ENCODE assay signal across 1 cellular context in genomic region chrX:20159811-20160385, GRCh38.
TF ChIP-seq lines count a peak whose summit lies in the region.

No MANE protein-coding gene starts in this region.

TF ChIP-seq in SK-N-SH treated with all-trans-retinoic acid at 6 μM for 48 hours, 23 proteins besides CTCF, POLR2A, EP300 and RAD21 (continued from another document):
- no peak for TF ChIP-seq POU6F1 (CRISPR knock-in tag; IDR thresholded peaks at IDR 0.05; ENCODE audit: borderline replicate concordance, low read depth)
- no peak for TF ChIP-seq CREB5 (CRISPR knock-in tag; IDR thresholded peaks at IDR 0.05; ENCODE audit: low read depth)
- no peak for TF ChIP-seq TSHZ2 (CRISPR knock-in tag; IDR thresholded peaks at IDR 0.05)
- no peak for TF ChIP-seq GLIS3 (CRISPR knock-in tag; IDR thresholded peaks at IDR 0.05)
- no peak for TF ChIP-seq PPARA (CRISPR knock-in tag; IDR thresholded peaks at IDR 0.05; ENCODE audit: borderline replicate concordance)
- no peak for TF ChIP-seq SNAI2 (CRISPR knock-in tag; IDR thresholded peaks at IDR 0.05)
TF ChIP-seq in SK-N-SH treated with all-trans-retinoic acid at 6 μM for 48 hours: peak in this region for 0.
